Comparison of ENCODE assay signal across 19 cellular contexts in the genomic region with DNA sequence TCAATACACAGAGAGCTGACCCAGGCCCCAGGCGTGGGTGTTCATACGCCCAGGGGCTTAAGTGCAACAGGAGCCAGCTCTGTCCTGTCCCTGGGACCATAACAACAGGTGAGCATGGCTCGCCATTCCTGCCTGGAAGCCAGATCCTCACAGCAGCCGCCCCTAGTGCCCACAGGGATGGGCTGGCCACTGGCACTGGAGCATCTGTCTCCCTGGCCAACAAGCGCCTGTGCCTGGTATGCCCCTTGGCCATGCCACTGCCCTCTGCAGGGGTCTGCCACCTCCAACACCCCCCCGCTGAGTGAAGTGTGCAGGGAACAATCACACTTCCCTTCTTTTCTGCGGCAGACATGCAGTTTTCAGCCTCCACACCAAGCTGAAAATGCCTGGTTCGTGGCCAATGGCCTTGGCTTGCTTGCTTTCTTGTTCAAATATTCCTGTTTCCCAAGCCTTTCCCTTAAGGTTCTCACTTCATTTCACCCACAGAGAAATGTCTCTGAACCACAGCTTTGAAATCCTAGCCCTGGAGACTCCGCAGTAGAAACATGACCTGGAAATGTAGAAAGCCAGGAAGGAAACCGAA. TPM values are rescaled to one million over a fixed set of nuclear protein-coding genes. Genes with fewer than 3 reads are reported as not detected.
DNase-seq lines count a peak whose midpoint lies in the region; ATAC-seq and TF ChIP-seq lines count a peak whose summit lies in the region.
"Had no signal": no experiment of that assay in that cellular context is flagged by ENCODE, and none has a peak within 500 bp of the region (broad histone marks: within the 10 kb centered on the region; RNA-seq: fewer than 3 reads in every experiment).

No MANE protein-coding gene starts in this region.

- intact Hi-C loops in A673 (cut with micrococcal nuclease; ENCODE audit: unreplicated experiment): no loop called here

- H2BK12ac ChIP-seq in neuronal stem cell (ENCODE audit: low read length): no peak overlapping the region

- H3K4me1 ChIP-seq in gastroesophageal sphincter (peaks cover 0 to 65% (median 20%) of the 10 kb centered on the region in 3 donors), neuronal stem cell (ENCODE audit: control insufficient read depth in 2 of 2, insufficient read depth in 1 of 2, low read depth in 1 of 2, low read length in 2 of 2) (peaks cover 0 to 12% of the 10 kb centered on the region in 2 donors), tibial nerve (peaks cover 0 to 85% (median 36%) of the 10 kb centered on the region in 4 donors), A673 (ENCODE audit: insufficient read depth, low read length, poor library complexity, severe bottlenecking) (no peaks in the 10 kb centered on the region)
- H3K4me1 ChIP-seq: foreskin keratinocyte had no signal

- CTCF ChIA-PET in A673 (lab: Charles Lee): no interaction called here

- no TSS peak for BruUV-seq in A673 (replicated peaks; lab: Mats Ljungman, UMichigan)

- no peak overlapping the region for H4K91ac ChIP-seq in neuronal stem cell (ENCODE audit: low read depth, low read length, poor library complexity)

- H3K27me3 ChIP-seq in gastroesophageal sphincter (no peaks in the 10 kb centered on the region), neuronal stem cell (ENCODE audit: control insufficient read depth in 3 of 3, insufficient read depth in 3 of 3, low read depth in 1 of 3, low read length in 3 of 3) (peaks cover 0 to 3% (median 0%) of the 10 kb centered on the region in 3 experiments), tibial nerve (no peaks in the 10 kb centered on the region), A673 (replicated peaks; ENCODE audit: insufficient read depth, low read depth, low read length, poor library complexity) (no peaks in the 10 kb centered on the region)
- H3K27me3 ChIP-seq: foreskin keratinocyte, hepatocyte had no signal

- no peak overlapping the region for H3K4ac ChIP-seq in neuronal stem cell (ENCODE audit: low read length)

- H4K8ac ChIP-seq in neuronal stem cell (ENCODE audit: low read depth, low read length): no peak overlapping the region

- no peak overlapping the region for H3K23ac ChIP-seq in neuronal stem cell (ENCODE audit: low read depth, low read length, poor library complexity)

- ATAC-seq in gastroesophageal sphincter (no peak), GM19455 (IDR thresholded peaks at IDR 0.05; ENCODE audit: unreplicated experiment) (no peak)
- ATAC-seq: foreskin keratinocyte; naive thymus-derived CD8-positive, alpha-beta T cell had no signal

- in situ Hi-C loops in astrocyte of the cerebellum (cut with HindIII; ENCODE audit: low sequenced_read_pairs): no loop called here

- H3K4me3 ChIP-seq in astrocyte of the cerebellum (ENCODE audit: low read depth, low read length): no peak overlapping the region
- H3K4me3 ChIP-seq in gastroesophageal sphincter: no peak overlapping the region
- H3K4me3 ChIP-seq in neuronal stem cell (ENCODE audit: low read length in 2 of 2): no peak overlapping the region
- no peak overlapping the region for H3K4me3 ChIP-seq in tibial nerve
- H3K4me3 ChIP-seq in A673 (ENCODE audit: low read depth, low read length, poor library complexity, severe bottlenecking): no peak overlapping the region
- H3K4me3 ChIP-seq: hepatocyte, SK-N-MC had no signal

- no peak overlapping the region for H2AK5ac ChIP-seq in neuronal stem cell (ENCODE audit: low read depth, low read length)

- H2BK120ac ChIP-seq in neuronal stem cell (ENCODE audit: low read depth, low read length): no peak overlapping the region

- H2BK5ac ChIP-seq in neuronal stem cell (ENCODE audit: low read length): no peak overlapping the region

- TF ChIP-seq POLR2A in gastroesophageal sphincter (IDR thresholded peaks at IDR 0.05) (no peak), tibial nerve (IDR thresholded peaks at IDR 0.05) (no peak)

- H3K9ac ChIP-seq in neuronal stem cell (ENCODE audit: low read depth, low read length, poor library complexity): peak overlapping the region; percentile 47

- POLR2A ChIA-PET in A673 (lab: Charles Lee; ENCODE audit: low non-redundant PET): no interaction called here

- H3K27ac ChIP-seq in gastroesophageal sphincter (peak overlapping the region in 3 of 4 donors; percentile 44 to 56 (median 55)), neuronal stem cell (replicated peaks; ENCODE audit: low read length) (no peak overlapping the region), tibial nerve (peak overlapping the region in 3 of 4 donors; percentile 37 to 88 (median 83)), A673 (ENCODE audit: low read depth, low read length, poor library complexity, severe bottlenecking) (no peak overlapping the region)
- H3K27ac ChIP-seq: foreskin keratinocyte, hepatocyte, SK-N-MC, VCaP had no signal

- H3K79me1 ChIP-seq in neuronal stem cell (ENCODE audit: low read depth, low read length): no peaks in the 10 kb centered on the region

- TF ChIP-seq CTCF in astrocyte of the cerebellum (IDR thresholded peaks at IDR 0.05; ENCODE audit: low read depth, low read length, missing control alignments) (no peak), gastroesophageal sphincter (IDR thresholded peaks at IDR 0.05) (no peak), tibial nerve (IDR thresholded peaks at IDR 0.05) (no peak), A673 (conservative IDR thresholded peaks at IDR 0.05; ENCODE audit: low read depth, low read length) (no peak)

- H3K9me3 ChIP-seq in gastroesophageal sphincter (no peaks in the 10 kb centered on the region), neuronal stem cell (replicated peaks in 1 of 2; ENCODE audit: control insufficient read depth in 2 of 2, insufficient read depth in 1 of 2, low read depth in 1 of 2, low read length in 2 of 2) (no peaks in the 10 kb centered on the region), tibial nerve (no peaks in the 10 kb centered on the region), A673 (ENCODE audit: low read depth, low read length, poor library complexity, severe bottlenecking) (no peaks in the 10 kb centered on the region)

- peak; percentile 20 for DNase-seq in astrocyte of the cerebellum (ENCODE audit: low read depth)
- no peak for DNase-seq in neuronal stem cell (ENCODE audit: low spot score)
- peak in 1 of 2 donors; percentile 39 for DNase-seq in tibial nerve (ENCODE audit: low spot score in 2 of 2)
- DNase-seq in A673 (ENCODE audit: low spot score): no peak
- no peak for DNase-seq in DMS 273 treated with DMSO at 0.1 percent for 48 hours (lab: John Stamatoyannopoulos, UW)
- DNase-seq: activated naive CD4-positive, alpha-beta T cell treated with anti-CD3 and anti-CD28 coated beads, Interleukin-2, amount 50 U/mL, for 16 hours; CD4-positive, CD25-positive, alpha-beta regulatory T cell; cerebellar nuclear complex; foreskin keratinocyte; immature natural killer cell; naive thymus-derived CD8-positive, alpha-beta T cell; NCI-H1092 treated with DMSO at 0.1 percent for 48 hours; NCI-H1930; RPMI8226 had no signal

- H2BK15ac ChIP-seq in neuronal stem cell (ENCODE audit: low read length): no peak overlapping the region

- peaks cover 0 to 5% of the 10 kb centered on the region in 2 donors for H3K36me3 ChIP-seq in gastroesophageal sphincter
- H3K36me3 ChIP-seq in neuronal stem cell (replicated peaks in 1 of 2; ENCODE audit: control insufficient read depth in 2 of 2, insufficient read depth in 2 of 2, low read length in 2 of 2): no peaks in the 10 kb centered on the region
- peaks cover 0 to 8% (median 0%) of the 10 kb centered on the region in 3 donors for H3K36me3 ChIP-seq in tibial nerve
- no peaks in the 10 kb centered on the region for H3K36me3 ChIP-seq in A673 (ENCODE audit: insufficient read depth, low read length, poor library complexity, severe bottlenecking)

- TF ChIP-seq EP300 in gastroesophageal sphincter (IDR thresholded peaks at IDR 0.05) (no peak), tibial nerve (IDR thresholded peaks at IDR 0.05) (no peak)

- H3K18ac ChIP-seq in neuronal stem cell (ENCODE audit: low read length): peak overlapping the region; percentile 8

- no peak overlapping the region for H3K14ac ChIP-seq in neuronal stem cell (ENCODE audit: low read length)

- H2AFZ ChIP-seq in neuronal stem cell (ENCODE audit: low read length): no peak overlapping the region
- H2AFZ ChIP-seq: hepatocyte had no signal

- H3K4me2 ChIP-seq in neuronal stem cell (ENCODE audit: insufficient read depth, low read length, poor library complexity, severe bottlenecking): no peak overlapping the region
- H3K4me2 ChIP-seq: hepatocyte had no signal

- WGBS in gastroesophageal sphincter (ENCODE audit: low coverage in 1 of 2), 2 donors: 36 to 54% methylated on average over 2 to 4 of the region's 10 CpGs
- no CpG with 5 or more reads among the region's 10 CpGs for WGBS in neuronal stem cell (ENCODE audit: extremely low coverage in 2 of 2, insufficient read length in 2 of 2, insufficient replicate concordance in 1 of 2), 2 donors
- WGBS in tibial nerve, 2 donors: 39 to 41% methylated on average over 7 to 9 of the region's 10 CpGs

RNA-seq across cellular contexts. Expression of a gene that starts 50.7 kb away (rescaled TPM):
- 10 to 100 TPM; 12.3 to 26.3 (median 20.6) TPM for total RNA-seq in gastroesophageal sphincter
- polyA plus RNA-seq in neuronal stem cell (2013, experiment 1 of 2): 3.1 TPM
- 3.2 TPM for polyA plus RNA-seq in neuronal stem cell (2013, experiment 2 of 2)
- total RNA-seq in tibial nerve: 100 to 1,000 TPM; 125 to 187 (median 147) TPM
- 1.4 and 1.5 TPM in 2 replicates for total RNA-seq in A673 (2021)
- total RNA-seq: naive thymus-derived CD8-positive, alpha-beta T cell had no signal
- polyA plus RNA-seq: naive thymus-derived CD8-positive, alpha-beta T cell had no signal

Comparison
In these comparisons a context has a peak if more than half of its experiments do, and no peak if none do; other contexts are left out.
1. H3K27ac ChIP-seq: peak in gastroesophageal sphincter (3 of 4) and tibial nerve (3 of 4); none in neuronal stem cell (single experiment) and A673 (single experiment).
2. RNA of a gene that starts 50.7 kb away (total RNA-seq): 125 to 187 TPM in tibial nerve; 12.3 to 26.3 TPM in gastroesophageal sphincter and 1.4 to 1.5 TPM in A673; every median in the first group is over 4 times any median in the second.